8 cellular contexts compared by ENCODE assay signal in genomic region chr10:43077421-43078171, GRCh38. TPM values are rescaled to one million over a fixed set of nuclear protein-coding genes. Genes with fewer than 3 reads are reported as not detected.
DNase-seq lines count a peak whose midpoint lies in the region; ATAC-seq and TF ChIP-seq lines count a peak whose summit lies in the region.

No MANE protein-coding gene starts in this region.

- peaks cover 41% of the 10 kb centered on the region for H3K27me3 Mint-ChIP-seq in CD8-positive, alpha-beta T cell (ENCODE audit: low read depth)

- no peaks in the 10 kb centered on the region for H3K36me3 Mint-ChIP-seq in CD8-positive, alpha-beta T cell

- CTCF ChIA-PET in CD8-positive, alpha-beta T cell (lab: Charles Lee), result no interaction called here

- H3K4me3 ChIP-seq in CD8-positive, alpha-beta T cell (ENCODE audit: low read depth, low read length), result no peak overlapping the region
- H3K4me3 ChIP-seq in MG63 (peak overlapping the region; percentile 36), fibroblast of villous mesenchyme (ENCODE audit: low read depth, low read length) (peak overlapping the region; percentile 30), parathyroid adenoma (ENCODE audit: low read depth, low read length) (no peak overlapping the region)

- H3K4me1 Mint-ChIP-seq in CD8-positive, alpha-beta T cell (ENCODE audit: low read depth), result peaks cover 7% of the 10 kb centered on the region

- peak overlapping the region; percentile 71 for H3K4me2 ChIP-seq in parathyroid adenoma (ENCODE audit: low read length)

- no peaks in the 10 kb centered on the region for H3K9me3 Mint-ChIP-seq in CD8-positive, alpha-beta T cell

- no peak overlapping the region for H3K9ac ChIP-seq in parathyroid adenoma

- H3K27ac ChIP-seq in CD8-positive, alpha-beta T cell (ENCODE audit: low read depth, low read length), result no peak overlapping the region
- no peak overlapping the region for H3K27ac ChIP-seq in parathyroid adenoma

- peak overlapping the region; percentile 50 for H3K4me3 Mint-ChIP-seq in CD8-positive, alpha-beta T cell

- peaks cover 5% of the 10 kb centered on the region for H3K27me3 ChIP-seq in CD8-positive, alpha-beta T cell (ENCODE audit: insufficient read depth, low read length)
- H3K27me3 ChIP-seq in MG63 (peaks cover 17% of the 10 kb centered on the region; the same call in 1 of the 2 replicates), parathyroid adenoma (ENCODE audit: control insufficient read depth, insufficient read depth, low read length) (no peaks in the 10 kb centered on the region)

- intact Hi-C loops in CD8-positive, alpha-beta T cell (cut with DNase I, micrococcal nuclease), result no loop called here

- H3K27ac Mint-ChIP-seq in CD8-positive, alpha-beta T cell, result no peak overlapping the region

- H3K79me2 ChIP-seq in parathyroid adenoma, result no peaks in the 10 kb centered on the region

- POLR2A ChIA-PET in CD8-positive, alpha-beta T cell (lab: Charles Lee), result no interaction called here

- H3K9me3 ChIP-seq in CD8-positive, alpha-beta T cell (ENCODE audit: low read length), result no peaks in the 10 kb centered on the region
- H3K9me3 ChIP-seq in MG63 (no peaks in the 10 kb centered on the region), parathyroid adenoma (ENCODE audit: control insufficient read depth, low read length) (no peaks in the 10 kb centered on the region)

- no peak for ATAC-seq in CD8-positive, alpha-beta T cell
- ATAC-seq in HG02759 (IDR thresholded peaks at IDR 0.05; ENCODE audit: unreplicated experiment) (no peak), HG03045 (IDR thresholded peaks at IDR 0.05; ENCODE audit: unreplicated experiment) (no peak)

- H3K36me3 ChIP-seq in CD8-positive, alpha-beta T cell (ENCODE audit: insufficient read depth, low read length), result no peaks in the 10 kb centered on the region
- H3K36me3 ChIP-seq in MG63 (no peaks in the 10 kb centered on the region), parathyroid adenoma (ENCODE audit: control insufficient read depth, insufficient read depth, low read length) (no peaks in the 10 kb centered on the region)

- H3K4me1 ChIP-seq in CD8-positive, alpha-beta T cell (ENCODE audit: insufficient read depth, low read length), result no peaks in the 10 kb centered on the region
- H3K4me1 ChIP-seq in parathyroid adenoma, result no peaks in the 10 kb centered on the region

- no peak for TF ChIP-seq CTCF in CD8-positive, alpha-beta T cell (IDR thresholded peaks at IDR 0.05)
- TF ChIP-seq CTCF in fibroblast of villous mesenchyme (IDR thresholded peaks at IDR 0.05; ENCODE audit: insufficient read depth, low read depth, low read length) (no peak), parathyroid adenoma (IDR thresholded peaks at IDR 0.05) (no peak)

- DNase-seq in CD8-positive, alpha-beta T cell, result no peak
- DNase-seq in MG63 (peak; percentile 31), fibroblast of villous mesenchyme (ENCODE audit: low read depth) (no peak), NCI-H1092 (lab: John Stamatoyannopoulos, UW) (no peak)
- no peak for DNase-seq in effector CD8-positive, alpha-beta T cell (lab: John Stamatoyannopoulos, UW)

- no peak overlapping the region for H2AFZ ChIP-seq in parathyroid adenoma

RNA-seq across cellular contexts. Expression of gene RET, which starts 0.7 kb away (rescaled TPM):
- not detected for total RNA-seq in CD8-positive, alpha-beta T cell
- not detected in 2 replicates for total RNA-seq in MG63 (2014; rRNA removed; shearing (Covaris generic); ENCODE audit: low replicate concordance)
- total RNA-seq in fibroblast of villous mesenchyme, result 0.43 and 1.3 TPM in 2 replicates

Comparison
In these comparisons a context has a peak if more than half of its experiments do, and no peak if none do; other contexts are left out.
1. H3K4me3 ChIP-seq: peak in MG63 (single experiment) and fibroblast of villous mesenchyme (single experiment); none in CD8-positive, alpha-beta T cell (single experiment) and parathyroid adenoma (single experiment).